In genomic region chr3:87702600-87702999, GRCh38 we compare ENCODE assay signal across 28 cellular contexts.
"Had no signal": no experiment of that assay in that cellular context is flagged by ENCODE, and none has a peak within 500 bp of the region (broad histone marks: within the 10 kb centered on the region; RNA-seq: fewer than 3 reads in every experiment).

No MANE protein-coding gene starts in this region.

- FAIRE-seq: colon, endometrium, endothelial cell of umbilical vein, frontal cortex had no signal

- H3K4me1 ChIP-seq: colonic mucosa, esophagus muscularis mucosa, esophagus squamous epithelium, foreskin keratinocyte, gastrocnemius medialis, gastroesophageal sphincter, heart left ventricle, heart right ventricle had no signal

- H3K27me3 ChIP-seq: colonic mucosa, dorsolateral prefrontal cortex, esophagus muscularis mucosa, esophagus squamous epithelium, foreskin keratinocyte, gastrocnemius medialis, gastroesophageal sphincter, heart left ventricle, heart right ventricle had no signal

- H3K36me3 ChIP-seq: colonic mucosa, esophagus muscularis mucosa, esophagus squamous epithelium, gastrocnemius medialis, gastroesophageal sphincter, heart left ventricle, heart right ventricle had no signal

- DNase-seq: colonic mucosa; cortex of kidney; dermis blood vessel endothelial cell; dorsolateral prefrontal cortex; effector CD4-positive, alpha-beta T cell; effector CD8-positive, alpha-beta T cell; effector memory CD4-positive, alpha-beta T cell; effector memory CD8-positive, alpha-beta T cell; endodermal cell; erythroblast; esophagus squamous epithelium; foreskin fibroblast; foreskin keratinocyte; foreskin melanocyte; gastrocnemius medialis; glutamatergic neuron; head of caudate nucleus; heart left ventricle; heart right ventricle had no signal

- H3K9me3 ChIP-seq: colonic mucosa, esophagus squamous epithelium, gastrocnemius medialis had no signal

- H3K27ac ChIP-seq: colonic mucosa, coronary artery, dorsolateral prefrontal cortex, epithelial cell of prostate, esophagus muscularis mucosa, esophagus squamous epithelium, foreskin keratinocyte, gastrocnemius medialis, gastroesophageal sphincter, heart left ventricle, heart right ventricle had no signal

- H3K4me3 ChIP-seq: colonic mucosa, coronary artery, dorsolateral prefrontal cortex, esophagus muscularis mucosa, esophagus squamous epithelium, gastrocnemius medialis, gastroesophageal sphincter, heart left ventricle, heart right ventricle had no signal

- ATAC-seq: effector memory CD8-positive, alpha-beta T cell; esophagus mucosa; foreskin keratinocyte; gastrocnemius medialis; gastroesophageal sphincter; heart left ventricle; heart right ventricle had no signal
